In genomic region chr16:75244225-75244792, GRCh38 we compare ENCODE assay signal across 9 cellular contexts. TPM values are rescaled to one million over a fixed set of nuclear protein-coding genes. Genes with fewer than 3 reads are reported as not detected.
DNase-seq lines count a peak whose midpoint lies in the region; ATAC-seq lines count a peak whose summit lies in the region.
"Had no signal": no experiment of that assay in that cellular context is flagged by ENCODE, and none has a peak within 500 bp of the region (broad histone marks: within the 10 kb centered on the region; RNA-seq: fewer than 3 reads in every experiment).

No MANE protein-coding gene starts in this region.

- 95% methylated on average over 7 of the region's 7 CpGs for WGBS in ectodermal cell, 2 experiments

- H3K9ac ChIP-seq in mucosa of stomach (ENCODE audit: low read length) = peak overlapping the region; percentile 66

- H3K36me3 ChIP-seq in ectodermal cell (ENCODE audit: control insufficient read depth, insufficient read depth, low read length) (peaks cover 14% of the 10 kb centered on the region), mucosa of stomach (ENCODE audit: control insufficient read depth, insufficient read depth, low read length) (peaks cover 25% of the 10 kb centered on the region)

- peaks cover 36% of the 10 kb centered on the region for H3K4me1 ChIP-seq in ectodermal cell (ENCODE audit: control insufficient read depth, insufficient read depth, low read length)
- peaks cover 67% of the 10 kb centered on the region for H3K4me1 ChIP-seq in mucosa of stomach (ENCODE audit: control insufficient read depth, insufficient read depth, low read length)

- peak overlapping the region; percentile 84 for H3K27ac ChIP-seq in ectodermal cell (ENCODE audit: insufficient read depth, low read depth, low read length, poor library complexity, severe bottlenecking)

- no peaks in the 10 kb centered on the region for H3K27me3 ChIP-seq in ectodermal cell (ENCODE audit: control insufficient read depth, insufficient read depth, low read length, poor library complexity, severe bottlenecking)
- no peaks in the 10 kb centered on the region for H3K27me3 ChIP-seq in mucosa of stomach (ENCODE audit: control insufficient read depth, insufficient read depth, low read length)

- DNase-seq in AG08395 (ENCODE audit: low spot score) = peak; percentile 60
- DNase-seq in MV-4-11 (lab: John Stamatoyannopoulos, UW) = peak; percentile 36
- DNase-seq in cerebellar cortex (ENCODE audit: low spot score) = no peak
- DNase-seq in effector CD8-positive, alpha-beta T cell (lab: John Stamatoyannopoulos, UW) = no peak
- no peak for DNase-seq in activated CD4-positive, alpha-beta T cell treated with anti-CD3 and anti-CD28 coated beads for 1 hour
- DNase-seq: activated B cell treated with CpG ODN at 0.5 μM for 24 hours had no signal

- H3K9me3 ChIP-seq in ectodermal cell (ENCODE audit: control insufficient read depth, low read length) (no peaks in the 10 kb centered on the region), mucosa of stomach (ENCODE audit: control insufficient read depth, low read length) (no peaks in the 10 kb centered on the region)

- no peak overlapping the region for H3K4me3 ChIP-seq in ectodermal cell (ENCODE audit: insufficient read depth, low read depth, low read length)
- H3K4me3 ChIP-seq in mucosa of stomach (ENCODE audit: low read length) = no peak overlapping the region

- ATAC-seq in GM21367 (IDR thresholded peaks at IDR 0.05; ENCODE audit: unreplicated experiment) = no peak

RNA-seq across cellular contexts. Expression of gene BCAR1, which starts 7.1 kb away (rescaled TPM):
- 49.9 TPM for polyA plus RNA-seq in ectodermal cell (2013, experiment 1 of 4)
- polyA plus RNA-seq in ectodermal cell (2013, experiment 2 of 4) = 46.7 TPM
- polyA plus RNA-seq in ectodermal cell (2013, experiment 3 of 4) = 33.0 TPM
- 37.2 TPM for polyA plus RNA-seq in ectodermal cell (2013, experiment 4 of 4)

RNA-seq across cellular contexts. Expression of gene CTRB1, which starts 25.5 kb away (rescaled TPM):
- not detected for polyA plus RNA-seq in ectodermal cell (2013, experiment 1 of 4)
- not detected for polyA plus RNA-seq in ectodermal cell (2013, experiment 2 of 4)
- polyA plus RNA-seq in ectodermal cell (2013, experiment 3 of 4) = not detected
- polyA plus RNA-seq in ectodermal cell (2013, experiment 4 of 4) = not detected

RNA-seq across cellular contexts. Expression of gene CTRB2, which starts 37.3 kb away (rescaled TPM):
- polyA plus RNA-seq in ectodermal cell (2013, experiment 1 of 4) = not detected
- polyA plus RNA-seq in ectodermal cell (2013, experiment 2 of 4) = not detected
- not detected for polyA plus RNA-seq in ectodermal cell (2013, experiment 3 of 4)
- polyA plus RNA-seq in ectodermal cell (2013, experiment 4 of 4) = not detected

Comparison
In these comparisons a context has a peak if more than half of its experiments do, and no peak if none do; other contexts are left out.
1. DNase-seq: peak in AG08395 (single experiment) and MV-4-11 (single experiment); none in cerebellar cortex (single experiment), effector CD8-positive, alpha-beta T cell (single experiment) and activated CD4-positive, alpha-beta T cell treated with anti-CD3 and anti-CD28 coated beads for 1 hour (single experiment).